In the genomic region with DNA sequence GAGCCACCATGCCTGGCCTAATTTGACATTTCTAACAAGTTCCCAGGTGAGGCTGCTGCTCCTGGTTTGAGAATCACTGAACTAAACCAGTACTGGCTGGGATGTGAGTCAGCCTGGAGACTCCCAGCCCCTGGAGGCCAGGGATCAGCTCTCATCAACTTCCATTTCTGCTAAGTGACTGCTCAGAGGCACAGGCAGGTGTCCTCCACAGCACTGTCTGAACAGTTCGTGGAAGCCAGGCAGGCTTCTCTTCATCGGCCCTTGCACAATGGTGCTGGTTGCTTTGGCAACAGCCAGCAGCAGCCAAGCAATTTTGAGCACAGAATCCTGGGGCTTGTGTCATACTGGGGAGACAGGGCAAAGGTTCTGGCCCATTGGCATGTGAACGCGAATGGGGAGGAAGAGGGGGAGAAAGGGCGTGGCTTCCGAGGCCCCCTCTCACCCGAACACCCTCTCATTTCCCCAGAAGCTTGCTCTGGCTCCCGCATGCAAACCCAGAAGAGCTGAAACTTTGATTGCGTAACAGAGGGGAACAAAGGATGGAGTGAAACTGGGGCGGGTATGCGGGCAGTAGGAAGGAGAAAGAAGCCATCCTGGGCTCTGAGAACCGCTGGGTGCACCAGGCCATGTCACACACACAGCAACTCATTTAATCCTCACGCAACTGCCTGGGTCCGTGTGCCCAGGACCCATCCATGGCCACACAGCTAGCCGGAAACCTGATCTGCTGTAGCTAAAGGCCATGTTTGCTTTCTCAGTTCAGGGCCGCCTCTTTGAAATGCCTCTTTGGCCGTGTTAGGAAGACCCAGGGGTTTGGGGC, we compare ENCODE assay signal across 8 cellular contexts. TPM values are rescaled to one million over a fixed set of nuclear protein-coding genes. Genes with fewer than 3 reads are reported as not detected.
DNase-seq lines count a peak whose midpoint lies in the region; ATAC-seq and TF ChIP-seq lines count a peak whose summit lies in the region.

No MANE protein-coding gene starts in this region.

- no peaks in the 10 kb centered on the region for H3K9me3 ChIP-seq in esophagus (ENCODE audit: control insufficient read depth in 2 of 2, insufficient read depth in 1 of 2, low read depth in 1 of 2, low read length in 1 of 2)
- H3K9me3 ChIP-seq in mucosa of descending colon, result no peaks in the 10 kb centered on the region

- no peaks in the 10 kb centered on the region for H3K36me3 ChIP-seq in esophagus (ENCODE audit: control insufficient read depth in 2 of 2, insufficient read depth in 2 of 2, low read length in 1 of 2)
- H3K36me3 ChIP-seq in mucosa of descending colon (ENCODE audit: low read depth), result no peaks in the 10 kb centered on the region

- 33 to 34% methylated on average over 16 to 17 of the region's 17 CpGs for WGBS in esophagus, 2 donors

- DNase-seq in HCEC 1CT (peak; percentile 71), NOMO-1 treated with dmso at 0.1 percent for 144 hours (lab: John Stamatoyannopoulos, UW; ENCODE audit: unreplicated experiment) (peak; percentile 100), mucosa of descending colon (peak; percentile 27 to 64 (median 46)), NCI-H1694 treated with DMSO at 0.1 percent for 48 hours (lab: John Stamatoyannopoulos, UW) (no peak)

- H3K4me1 ChIP-seq in esophagus (ENCODE audit: control insufficient read depth in 2 of 2, insufficient read depth in 2 of 2, low read length in 1 of 2), result peaks cover 0 to 5% of the 10 kb centered on the region in 2 donors
- H3K4me1 ChIP-seq in mucosa of descending colon (ENCODE audit: low read depth), result no peaks in the 10 kb centered on the region

- intact Hi-C loops in mucosa of descending colon (cut with DNase I, micrococcal nuclease), result no loop called here

- TF ChIP-seq CTCF in mucosa of descending colon (IDR thresholded peaks at IDR 0.05), result no peak

- ATAC-seq in mucosa of descending colon (peak; percentile 66), GM19035 (IDR thresholded peaks at IDR 0.05; ENCODE audit: unreplicated experiment) (no peak), HG02870 (IDR thresholded peaks at IDR 0.05; ENCODE audit: unreplicated experiment) (no peak), GM21390 (IDR thresholded peaks at IDR 0.05; ENCODE audit: unreplicated experiment) (no peak)

- no peaks in the 10 kb centered on the region for H3K27me3 ChIP-seq in esophagus (ENCODE audit: control insufficient read depth in 1 of 2, insufficient read depth in 2 of 2, low read length in 2 of 2)

- H3K27ac ChIP-seq in esophagus (ENCODE audit: low read depth in 2 of 2, low read length in 1 of 2), result peak overlapping the region; percentile 22 to 58

- H3K4me3 ChIP-seq in esophagus (ENCODE audit: low read depth in 1 of 2, low read length in 2 of 2) (no peak overlapping the region), mucosa of descending colon (no peak overlapping the region)

RNA-seq across cellular contexts. Expression of a gene that starts 9.0 kb away (rescaled TPM):
- polyA plus RNA-seq in esophagus, result 100 to 1,000 TPM in 1 of 2 donors, 10 to 100 TPM in 1; 94.5 to 102 TPM
- 100 to 1,000 TPM in 2 of 3 donors, 10 to 100 TPM in 1; 76.4 to 122 (median 118) TPM for total RNA-seq in mucosa of descending colon

RNA-seq across cellular contexts. Expression of a gene that starts 27.2 kb away (rescaled TPM):
- polyA plus RNA-seq in esophagus, result 10 to 100 TPM; 32.9 to 36.0 TPM
- total RNA-seq in mucosa of descending colon, result 10 to 100 TPM; 43.9 to 50.5 (median 47.3) TPM
